Comparison of ENCODE assay signal across 8 cellular contexts in the genomic region with DNA sequence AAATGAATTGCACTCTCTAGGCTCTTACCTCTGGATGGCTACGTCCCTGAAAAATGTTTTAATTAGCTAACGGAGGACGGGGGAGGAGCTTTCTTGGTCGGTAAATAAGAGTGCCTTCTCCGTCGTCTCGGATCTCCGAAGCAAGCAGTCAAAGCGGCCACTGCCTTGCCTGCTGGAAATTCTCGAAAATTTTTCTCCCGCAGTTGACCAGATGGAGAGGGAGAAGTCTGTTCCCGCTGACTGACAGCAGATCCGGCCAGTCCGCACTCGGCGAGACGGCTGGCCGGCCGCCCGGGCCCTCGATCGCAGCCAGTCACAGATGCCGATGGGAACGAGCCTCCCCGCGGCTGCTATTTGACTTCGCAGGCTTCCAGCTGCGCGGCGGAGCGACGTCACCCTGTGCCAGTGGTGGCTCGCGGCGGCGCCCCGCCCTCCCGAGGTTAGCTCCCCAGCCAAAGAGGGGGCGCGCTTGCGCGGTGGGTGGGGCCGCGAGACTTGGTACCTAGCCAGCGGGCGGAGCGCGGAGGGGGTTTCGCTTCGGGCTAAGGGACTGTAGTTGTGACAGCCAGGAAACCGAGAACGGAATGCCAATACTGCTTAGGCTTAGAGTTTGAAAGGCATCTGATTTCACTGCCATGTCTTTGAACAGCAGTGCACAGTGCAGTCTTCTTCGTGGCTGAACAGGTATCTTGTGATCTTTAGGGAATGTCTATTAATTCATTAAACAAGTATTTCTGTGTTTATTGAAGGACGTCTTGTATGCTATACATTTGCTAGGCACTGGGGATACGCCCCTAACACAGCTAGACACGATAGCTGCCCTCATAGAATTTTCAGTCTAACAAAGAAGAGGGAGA. TPM values are rescaled to one million over a fixed set of nuclear protein-coding genes. Genes with fewer than 3 reads are reported as not detected.
DNase-seq lines count a peak whose midpoint lies in the region; ATAC-seq and TF ChIP-seq lines count a peak whose summit lies in the region.

PPM1K (minus strand) TSS at position 184 of the 857 bp plus-strand sequence. CDS start 5,978 bp downstream, outside the sequence.

- peaks cover 31% of the 10 kb centered on the region for H3K4me1 Mint-ChIP-seq in WTC11

- no peaks in the 10 kb centered on the region for H3K9me3 ChIP-seq in smooth muscle cell (replicated peaks; ENCODE audit: low read depth)

- H3K27me3 Mint-ChIP-seq in WTC11 (ENCODE audit: low read depth): peaks cover 34% of the 10 kb centered on the region

- H3F3A ChIP-seq in smooth muscle cell (ENCODE audit: low read depth): peaks cover 8% of the 10 kb centered on the region

- peaks cover 6% of the 10 kb centered on the region for H4K20me1 ChIP-seq in smooth muscle cell (ENCODE audit: low read depth)

- no peaks in the 10 kb centered on the region for H3K9me3 Mint-ChIP-seq in WTC11

- peak within 1 kb of the TSS; percentile 98 for H2AFZ ChIP-seq in smooth muscle cell (ENCODE audit: low read depth)

- H3K4me3 ChIP-seq in cardiac fibroblast (replicated peaks in 1 of 2; ENCODE audit: low read depth in 2 of 2, low read length in 2 of 2): peak within 1 kb of the TSS; percentile 83
- peak within 1 kb of the TSS; percentile 74 for H3K4me3 ChIP-seq in smooth muscle cell

- peaks cover 6% of the 10 kb centered on the region for H3K4me1 ChIP-seq in smooth muscle cell (ENCODE audit: low read depth)

- 2% methylated on average over 51 of the region's 56 CpGs for WGBS in smooth muscle cell (ENCODE audit: low lambda C conversion rate)

- H3K4me2 ChIP-seq in smooth muscle cell: peak within 1 kb of the TSS; percentile 91

- peak within 1 kb of the TSS; percentile 99 for H3K4me3 Mint-ChIP-seq in WTC11

- H3K27ac ChIP-seq in smooth muscle cell (ENCODE audit: low read depth): peak within 1 kb of the TSS; percentile 96

- H3K9ac ChIP-seq in smooth muscle cell (ENCODE audit: low read depth): peak within 1 kb of the TSS; percentile 91

- no peaks in the 10 kb centered on the region for H3K36me3 Mint-ChIP-seq in WTC11

- POLR2A ChIA-PET in WTC11 (lab: Charles Lee): interaction anchor here (0.7 to 2.0 kb wide), 7 partner anchors 12 to 239 kb away, joined by 3 to 8 read pairs (median 3); partner anchors contain the start of genes HERC5, HERC6 and PYURF

- DNase-seq in AG08395 (ENCODE audit: low spot score): peak; percentile 98
- peak; percentile 97 for DNase-seq in NCI-H226
- peak; percentile 99 for DNase-seq in WTC11 (ENCODE audit: low spot score)
- DNase-seq in cardiac fibroblast (ENCODE audit: low read depth in 2 of 2): peak; percentile 99
- DNase-seq in iPS-NIHi7 (ENCODE audit: extremely low spot score): peak; percentile 97
- DNase-seq in smooth muscle cell (lab: John Stamatoyannopoulos, UW; ENCODE audit: unreplicated experiment): peak; percentile 98

- ATAC-seq in GM18909 (IDR thresholded peaks at IDR 0.05; ENCODE audit: poor library complexity, unreplicated experiment) (peak; percentile 88), HG03175 (IDR thresholded peaks at IDR 0.05; ENCODE audit: unreplicated experiment) (peak; percentile 83), WTC11 (peak; percentile 91)

- H3K79me2 ChIP-seq in smooth muscle cell (ENCODE audit: low read depth): peaks cover 29% of the 10 kb centered on the region

- H3K27me3 ChIP-seq in smooth muscle cell (ENCODE audit: low read depth): no peaks in the 10 kb centered on the region

- TF ChIP-seq CTCF in WTC11 (IDR thresholded peaks at IDR 0.05) (no peak), cardiac fibroblast (IDR thresholded peaks at IDR 0.05; ENCODE audit: low read depth, low read length) (no peak), smooth muscle cell (IDR thresholded peaks at IDR 0.05; ENCODE audit: borderline replicate concordance, insufficient read depth, poor library complexity, severe bottlenecking) (peak; percentile 5)

- H3K36me3 ChIP-seq in smooth muscle cell (ENCODE audit: low read depth): no peaks in the 10 kb centered on the region

- peak within 1 kb of the TSS; percentile 100 for H3K27ac Mint-ChIP-seq in WTC11

- CTCF ChIA-PET in WTC11 (lab: Charles Lee): interaction anchor here (0.6 to 2.5 kb wide), 10 partner anchors 9 to 375 kb away, joined by 3 to 12 read pairs (median 4); partner anchors contain the start of genes HERC5 and HERC6

TF ChIP-seq in WTC11, 78 proteins besides CTCF, POLR2A, EP300 and RAD21 (continues in another document):
- TF ChIP-seq, protein P1, sequence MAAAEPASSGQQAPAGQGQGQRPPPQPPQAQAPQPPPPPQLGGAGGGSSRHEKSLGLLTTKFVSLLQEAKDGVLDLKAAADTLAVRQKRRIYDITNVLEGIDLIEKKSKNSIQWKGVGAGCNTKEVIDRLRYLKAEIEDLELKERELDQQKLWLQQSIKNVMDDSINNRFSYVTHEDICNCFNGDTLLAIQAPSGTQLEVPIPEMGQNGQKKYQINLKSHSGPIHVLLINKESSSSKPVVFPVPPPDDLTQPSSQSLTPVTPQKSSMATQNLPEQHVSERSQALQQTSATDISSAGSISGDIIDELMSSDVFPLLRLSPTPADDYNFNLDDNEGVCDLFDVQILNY (CRISPR knock-in tag; IDR thresholded peaks at IDR 0.05): peak; percentile 62; the same call in 1 of the 2 replicates
- TF ChIP-seq, protein P2, sequence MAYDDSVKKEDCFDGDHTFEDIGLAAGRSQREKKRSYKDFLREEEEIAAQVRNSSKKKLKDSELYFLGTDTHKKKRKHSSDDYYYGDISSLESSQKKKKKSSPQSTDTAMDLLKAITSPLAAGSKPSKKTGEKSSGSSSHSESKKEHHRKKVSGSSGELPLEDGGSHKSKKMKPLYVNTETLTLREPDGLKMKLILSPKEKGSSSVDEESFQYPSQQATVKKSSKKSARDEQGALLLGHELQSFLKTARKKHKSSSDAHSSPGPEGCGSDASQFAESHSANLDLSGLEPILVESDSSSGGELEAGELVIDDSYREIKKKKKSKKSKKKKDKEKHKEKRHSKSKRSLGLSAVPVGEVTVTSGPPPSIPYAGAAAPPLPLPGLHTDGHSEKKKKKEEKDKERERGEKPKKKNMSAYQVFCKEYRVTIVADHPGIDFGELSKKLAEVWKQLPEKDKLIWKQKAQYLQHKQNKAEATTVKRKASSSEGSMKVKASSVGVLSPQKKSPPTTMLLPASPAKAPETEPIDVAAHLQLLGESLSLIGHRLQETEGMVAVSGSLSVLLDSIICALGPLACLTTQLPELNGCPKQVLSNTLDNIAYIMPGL (CRISPR knock-in tag; IDR thresholded peaks at IDR 0.05): no peak; the same call in 1 of the 2 replicates
- TF ChIP-seq RORB (CRISPR knock-in tag; IDR thresholded peaks at IDR 0.05) (no peak), TCF7 (CRISPR knock-in tag; IDR thresholded peaks at IDR 0.05; ENCODE audit: low read depth) (no peak), MYBL2 (CRISPR knock-in tag; IDR thresholded peaks at IDR 0.05) (no peak), TEAD4 (CRISPR knock-in tag; IDR thresholded peaks at IDR 0.05) (no peak), FOXP1 (CRISPR knock-in tag; IDR thresholded peaks at IDR 0.05; ENCODE audit: borderline replicate concordance) (0 out of 2 replicates have a peak, but pooled peaks have one; percentile 32), AFF4 (CRISPR knock-in tag; IDR thresholded peaks at IDR 0.05; ENCODE audit: borderline replicate concordance) (no peak), GABPB1 (CRISPR knock-in tag; IDR thresholded peaks at IDR 0.05) (peak; percentile 52)

RNA-seq across cellular contexts. Expression of gene PPM1K, which starts in this region (rescaled TPM):
- total RNA-seq in WTC11 (2021) (13.4 to 17.0 TPM (median 14.1 TPM) in 3 replicates), smooth muscle cell (18.3 and 22.5 TPM in 2 replicates)
- 11.8 and 16.8 TPM in 2 replicates for polyA plus RNA-seq in smooth muscle cell

Comparison
In these comparisons a context has a peak if more than half of its experiments do, and no peak if none do; other contexts are left out.
1. Peak in every context shown above with its lines: DNase-seq, ATAC-seq, H3K4me3 ChIP-seq and H3K27ac ChIP-seq.